ENCODE assay signal across 16 cellular contexts in genomic region chr21:45388011-45388521, GRCh38. TPM values are rescaled to one million over a fixed set of nuclear protein-coding genes. Genes with fewer than 3 reads are reported as not detected.
DNase-seq lines count a peak whose midpoint lies in the region; ATAC-seq and TF ChIP-seq lines count a peak whose summit lies in the region.
"Had no signal": no experiment of that assay in that cellular context is flagged by ENCODE, and none has a peak within 500 bp of the region (broad histone marks: within the 10 kb centered on the region; RNA-seq: fewer than 3 reads in every experiment).

No MANE protein-coding gene starts in this region.

- no peaks in the 10 kb centered on the region for H3K36me3 Mint-ChIP-seq in activated T-helper 2 cell treated with anti-CD3 and anti-CD28 coated beads, Interferon-gamma antibody, Interleukin-2, Interleukin-4, amounts not matched to agents 10 μg/mL and 5 μg/mL and 100 μg/mL, durations not matched to agents 14 hours and 24 hours and 36 hours (ENCODE audit: low read depth)
- H3K36me3 Mint-ChIP-seq: CD8-positive, alpha-beta memory T cell; naive thymus-derived CD4-positive, alpha-beta T cell had no signal

- H3K27ac Mint-ChIP-seq in activated T-helper 2 cell treated with anti-CD3 and anti-CD28 coated beads, Interferon-gamma antibody, Interleukin-2, Interleukin-4, amounts not matched to agents 10 μg/mL and 5 μg/mL and 100 μg/mL, durations not matched to agents 14 hours and 24 hours and 36 hours, result no peak overlapping the region
- H3K27ac Mint-ChIP-seq: CD8-positive, alpha-beta memory T cell; naive thymus-derived CD4-positive, alpha-beta T cell had no signal

- DNase-seq in brain microvascular endothelial cell (no peak), right cardiac atrium (peak; percentile 16 to 77 (median 59)), pons (ENCODE audit: low spot score) (peak; percentile 2), caudate nucleus (lab: John Stamatoyannopoulos, UW) (no peak)
- DNase-seq in activated naive CD4-positive, alpha-beta T cell (lab: John Stamatoyannopoulos, UW), result no peak
- DNase-seq in activated T-helper 2 cell treated with anti-CD3 and anti-CD28 coated beads, Interferon-gamma antibody, Interleukin-2, Interleukin-4, amounts not matched to agents 10 μg/mL and 5 μg/mL and 100 μg/mL, durations not matched to agents 14 hours and 24 hours and 36 hours (ENCODE audit: low spot score), result no peak
- DNase-seq: activated CD4-positive, alpha-beta T cell treated with anti-CD3 and anti-CD28 coated beads, Interleukin-2, amount 50 U/mL, for 48 hours; cortex of kidney; NCI-H146; NCI-H446 treated with DMSO at 0.1 percent for 48 hours had no signal

- H3K9me3 Mint-ChIP-seq in activated T-helper 2 cell treated with anti-CD3 and anti-CD28 coated beads, Interferon-gamma antibody, Interleukin-2, Interleukin-4, amounts not matched to agents 10 μg/mL and 5 μg/mL and 100 μg/mL, durations not matched to agents 14 hours and 24 hours and 36 hours, result no peaks in the 10 kb centered on the region
- H3K9me3 Mint-ChIP-seq: CD8-positive, alpha-beta memory T cell; naive thymus-derived CD4-positive, alpha-beta T cell had no signal

- intact Hi-C loops in right cardiac atrium (cut with DNase I), result loop anchor here in 2 of 4 donors (5.0 to 10.0 kb wide), 2 partner anchors 47 to 49 kb away; no protein-coding TSS in a partner anchor
- intact Hi-C loops in activated T-helper 2 cell treated with anti-CD3 and anti-CD28 coated beads, Interferon-gamma antibody, Interleukin-2, Interleukin-4, amounts not matched to agents 10 μg/mL and 5 μg/mL and 100 μg/mL, durations not matched to agents 14 hours and 24 hours and 36 hours (cut with micrococcal nuclease), result no loop called here

- no peaks in the 10 kb centered on the region for H3K4me1 Mint-ChIP-seq in activated T-helper 2 cell treated with anti-CD3 and anti-CD28 coated beads, Interferon-gamma antibody, Interleukin-2, Interleukin-4, amounts not matched to agents 10 μg/mL and 5 μg/mL and 100 μg/mL, durations not matched to agents 14 hours and 24 hours and 36 hours (ENCODE audit: low read depth)
- H3K4me1 Mint-ChIP-seq: CD8-positive, alpha-beta memory T cell had no signal

- H3K4me3 ChIP-seq in BLaER1, result no peak overlapping the region
- H3K4me3 ChIP-seq in brain microvascular endothelial cell (ENCODE audit: low read depth, low read length), result no peak overlapping the region
- no peak overlapping the region for H3K4me3 ChIP-seq in right cardiac atrium (ENCODE audit: low read length)
- H3K4me3 ChIP-seq: A549, hepatocyte had no signal

- H3K4me1 ChIP-seq in BLaER1 (peaks cover 34% of the 10 kb centered on the region), right cardiac atrium (ENCODE audit: control insufficient read depth, insufficient read depth, low read length) (no peaks in the 10 kb centered on the region)

- H3K27me3 Mint-ChIP-seq in activated T-helper 2 cell treated with anti-CD3 and anti-CD28 coated beads, Interferon-gamma antibody, Interleukin-2, Interleukin-4, amounts not matched to agents 10 μg/mL and 5 μg/mL and 100 μg/mL, durations not matched to agents 14 hours and 24 hours and 36 hours (ENCODE audit: low read depth), result peaks cover 3% of the 10 kb centered on the region

- peak; percentile 0 for TF ChIP-seq CTCF in brain microvascular endothelial cell (IDR thresholded peaks at IDR 0.05; ENCODE audit: low read depth, low read length, missing control alignments)

- no peaks in the 10 kb centered on the region for H4K20me1 ChIP-seq in BLaER1

- ATAC-seq in right cardiac atrium (peak; percentile 7 to 30), HG02678 (IDR thresholded peaks at IDR 0.05; ENCODE audit: unreplicated experiment) (no peak)
- ATAC-seq: naive thymus-derived CD4-positive, alpha-beta T cell had no signal

- WGBS in right cardiac atrium, result 74% methylated on average over 7 of the region's 7 CpGs

- no peak overlapping the region for H3K4me3 Mint-ChIP-seq in activated T-helper 2 cell treated with anti-CD3 and anti-CD28 coated beads, Interferon-gamma antibody, Interleukin-2, Interleukin-4, amounts not matched to agents 10 μg/mL and 5 μg/mL and 100 μg/mL, durations not matched to agents 14 hours and 24 hours and 36 hours (ENCODE audit: low read depth)
- H3K4me3 Mint-ChIP-seq: CD8-positive, alpha-beta memory T cell; naive thymus-derived CD4-positive, alpha-beta T cell had no signal

- H3K4me2 ChIP-seq in BLaER1, result peak overlapping the region; percentile 71
- H3K4me2 ChIP-seq: hepatocyte had no signal

- in situ Hi-C loops in brain microvascular endothelial cell (cut with HindIII; ENCODE audit: low pct_ligation_motif_present, low sequenced_read_pairs), result no loop called here

- H3K36me3 ChIP-seq in BLaER1 (no peaks in the 10 kb centered on the region), brain microvascular endothelial cell (replicated peaks) (no peaks in the 10 kb centered on the region)

- no peak overlapping the region for H3K27ac ChIP-seq in BLaER1
- H3K27ac ChIP-seq in brain microvascular endothelial cell, result no peak overlapping the region
- no peak overlapping the region for H3K27ac ChIP-seq in right cardiac atrium (ENCODE audit: low read length)
- no peak overlapping the region for H3K27ac ChIP-seq in caudate nucleus (ENCODE audit: low read depth, low read length)
- H3K27ac ChIP-seq: hepatocyte had no signal

- H3K27me3 ChIP-seq in BLaER1, result peaks cover 32% of the 10 kb centered on the region
- no peaks in the 10 kb centered on the region for H3K27me3 ChIP-seq in brain microvascular endothelial cell (replicated peaks)
- no peaks in the 10 kb centered on the region for H3K27me3 ChIP-seq in right cardiac atrium (ENCODE audit: control insufficient read depth, insufficient read depth)
- H3K27me3 ChIP-seq: hepatocyte had no signal

- H3K9me3 ChIP-seq in BLaER1, result no peaks in the 10 kb centered on the region
- no peaks in the 10 kb centered on the region for H3K9me3 ChIP-seq in right cardiac atrium (ENCODE audit: control insufficient read depth, low read length)
- H3K9me3 ChIP-seq: A549 had no signal

- no peak overlapping the region for H3K9ac ChIP-seq in BLaER1

RNA-seq across cellular contexts. Expression of gene COL18A1, which starts 16.9 kb away (rescaled TPM):
- total RNA-seq in right cardiac atrium, result 100 to 1,000 TPM in 1 of 4 donors, 10 to 100 TPM in 3; 63.5 to 134 (median 84.6) TPM
- 52.3 TPM for polyA plus RNA-seq in right cardiac atrium
- total RNA-seq in activated T-helper 2 cell treated with anti-CD3 and anti-CD28 coated beads, Interferon-gamma antibody, Interleukin-2, Interleukin-4, amounts not matched to agents 10 μg/mL and 5 μg/mL and 100 μg/mL, durations not matched to agents 14 hours and 24 hours and 36 hours, result 2.9 and 3.4 TPM in 2 replicates

Comparison
In these comparisons a context has a peak if more than half of its experiments do, and no peak if none do; other contexts are left out.
1. DNase-seq: peak in right cardiac atrium (3 of 3) and pons (single experiment); none in brain microvascular endothelial cell (single experiment), activated naive CD4-positive, alpha-beta T cell (0 of 4), activated T-helper 2 cell treated with anti-CD3 and anti-CD28 coated beads, Interferon-gamma antibody, Interleukin-2, Interleukin-4, amounts not matched to agents 10 μg/mL and 5 μg/mL and 100 μg/mL, durations not matched to agents 14 hours and 24 hours and 36 hours (single experiment) and caudate nucleus (0 of 61).
2. RNA of gene COL18A1, which starts 16.9 kb away (total RNA-seq): 63.5 to 134 TPM in right cardiac atrium; 2.9 to 3.4 TPM in activated T-helper 2 cell treated with anti-CD3 and anti-CD28 coated beads, Interferon-gamma antibody, Interleukin-2, Interleukin-4, amounts not matched to agents 10 μg/mL and 5 μg/mL and 100 μg/mL, durations not matched to agents 14 hours and 24 hours and 36 hours; every median in the first group is over 10 times any median in the second.